ENCODE assay signal across 22 cellular contexts in genomic region chr22:45069925-45070324, GRCh38.
DNase-seq lines count a peak whose midpoint lies in the region; ATAC-seq lines count a peak whose summit lies in the region.
"Had no signal": no experiment of that assay in that cellular context is flagged by ENCODE, and none has a peak within 500 bp of the region (broad histone marks: within the 10 kb centered on the region; RNA-seq: fewer than 3 reads in every experiment).

No MANE protein-coding gene starts in this region.

- no peak for DNase-seq in activated naive CD8-positive, alpha-beta T cell treated with anti-CD3 and anti-CD28 coated beads for 36 hours
- DNase-seq in activated CD8-positive, alpha-beta T cell treated with anti-CD3 and anti-CD28 coated beads, Interleukin-2, amount 10 ng/mL, durations not matched to agents 7 days and 5 days: no peak
- peak; percentile 45 for DNase-seq in epithelial cell of prostate (ENCODE audit: low read depth, low spot score)
- DNase-seq in stimulated activated effector memory CD8-positive, alpha-beta T cell treated with anti-CD3 and anti-CD28 coated beads, Interleukin-12 subunit alpha, Interleukin-12 subunit beta, amount 100 ng/mL, for 72 hours (ENCODE audit: low spot score in 2 of 2): no peak
- DNase-seq in central memory CD4-positive, alpha-beta T cell: no peak
- DNase-seq in NCI-H2171 (lab: John Stamatoyannopoulos, UW): no peak
- DNase-seq: activated CD4-positive, CD25-positive, alpha-beta regulatory T cell treated with anti-CD3 and anti-CD28 coated beads, Interleukin-2, amount 50 U/mL, for 72 hours; activated gamma-delta T cell; AML-193; DMS79 treated with DMSO at 0.1 percent for 48 hours; effector memory CD8-positive, alpha-beta T cell; glutamatergic neuron; midbrain; NCI-H1417; stomach; T1000 had no signal

- no peaks in the 10 kb centered on the region for H3K36me3 Mint-ChIP-seq in activated naive CD8-positive, alpha-beta T cell
- H3K36me3 Mint-ChIP-seq in activated naive CD8-positive, alpha-beta T cell treated with anti-CD3 and anti-CD28 coated beads for 36 hours: no peaks in the 10 kb centered on the region
- H3K36me3 Mint-ChIP-seq in activated CD8-positive, alpha-beta T cell treated with anti-CD3 and anti-CD28 coated beads, Interleukin-2, amount 10 ng/mL, durations not matched to agents 7 days and 5 days (ENCODE audit: low read depth): no peaks in the 10 kb centered on the region
- H3K36me3 Mint-ChIP-seq in stimulated activated effector memory CD8-positive, alpha-beta T cell treated with anti-CD3 and anti-CD28 coated beads, Interleukin-12 subunit alpha, Interleukin-12 subunit beta, amount 100 ng/mL, for 72 hours: no peaks in the 10 kb centered on the region
- H3K36me3 Mint-ChIP-seq: type B pancreatic cell had no signal

- peak overlapping the region; percentile 46 for H3K27ac Mint-ChIP-seq in activated naive CD8-positive, alpha-beta T cell
- no peak overlapping the region for H3K27ac Mint-ChIP-seq in activated naive CD8-positive, alpha-beta T cell treated with anti-CD3 and anti-CD28 coated beads for 36 hours
- H3K27ac Mint-ChIP-seq in activated CD8-positive, alpha-beta T cell treated with anti-CD3 and anti-CD28 coated beads, Interleukin-2, amount 10 ng/mL, durations not matched to agents 7 days and 5 days: no peak overlapping the region
- peak overlapping the region; percentile 32 for H3K27ac Mint-ChIP-seq in stimulated activated effector memory CD8-positive, alpha-beta T cell treated with anti-CD3 and anti-CD28 coated beads, Interleukin-12 subunit alpha, Interleukin-12 subunit beta, amount 100 ng/mL, for 72 hours
- H3K27ac Mint-ChIP-seq: progenitor cell of endocrine pancreas, type B pancreatic cell had no signal

- no peak overlapping the region for H3K27ac ChIP-seq in epithelial cell of prostate
- H3K27ac ChIP-seq: SK-N-MC, stomach had no signal

- CTCF ChIA-PET in activated CD8-positive, alpha-beta T cell treated with anti-CD3 and anti-CD28 coated beads, Interleukin-2, amount 10 ng/mL, durations not matched to agents 7 days and 5 days (lab: Charles Lee): no interaction called here

- peaks cover 6% of the 10 kb centered on the region for H3K4me1 Mint-ChIP-seq in activated naive CD8-positive, alpha-beta T cell (ENCODE audit: low read depth)
- H3K4me1 Mint-ChIP-seq in activated naive CD8-positive, alpha-beta T cell treated with anti-CD3 and anti-CD28 coated beads for 36 hours: peaks cover 13% of the 10 kb centered on the region
- H3K4me1 Mint-ChIP-seq in activated CD8-positive, alpha-beta T cell treated with anti-CD3 and anti-CD28 coated beads, Interleukin-2, amount 10 ng/mL, durations not matched to agents 7 days and 5 days (ENCODE audit: low read depth): peaks cover 1% of the 10 kb centered on the region
- peaks cover 10% of the 10 kb centered on the region for H3K4me1 Mint-ChIP-seq in stimulated activated effector memory CD8-positive, alpha-beta T cell treated with anti-CD3 and anti-CD28 coated beads, Interleukin-12 subunit alpha, Interleukin-12 subunit beta, amount 100 ng/mL, for 72 hours

- H3K27me3 Mint-ChIP-seq in activated naive CD8-positive, alpha-beta T cell: peaks cover 10% of the 10 kb centered on the region
- H3K27me3 Mint-ChIP-seq in activated naive CD8-positive, alpha-beta T cell treated with anti-CD3 and anti-CD28 coated beads for 36 hours: peaks cover 27% of the 10 kb centered on the region
- H3K27me3 Mint-ChIP-seq in activated CD8-positive, alpha-beta T cell treated with anti-CD3 and anti-CD28 coated beads, Interleukin-2, amount 10 ng/mL, durations not matched to agents 7 days and 5 days (ENCODE audit: low read depth): peaks cover 14% of the 10 kb centered on the region

- H3K4me3 Mint-ChIP-seq in activated naive CD8-positive, alpha-beta T cell: no peak overlapping the region
- H3K4me3 Mint-ChIP-seq in activated naive CD8-positive, alpha-beta T cell treated with anti-CD3 and anti-CD28 coated beads for 36 hours: no peak overlapping the region
- no peak overlapping the region for H3K4me3 Mint-ChIP-seq in activated CD8-positive, alpha-beta T cell treated with anti-CD3 and anti-CD28 coated beads, Interleukin-2, amount 10 ng/mL, durations not matched to agents 7 days and 5 days
- H3K4me3 Mint-ChIP-seq in stimulated activated effector memory CD8-positive, alpha-beta T cell treated with anti-CD3 and anti-CD28 coated beads, Interleukin-12 subunit alpha, Interleukin-12 subunit beta, amount 100 ng/mL, for 72 hours: no peak overlapping the region
- H3K4me3 Mint-ChIP-seq: effector memory CD8-positive, alpha-beta T cell; type B pancreatic cell had no signal

- POLR2A ChIA-PET in activated CD8-positive, alpha-beta T cell treated with anti-CD3 and anti-CD28 coated beads, Interleukin-2, amount 10 ng/mL, durations not matched to agents 7 days and 5 days (lab: Charles Lee): no interaction called here

- H3K9me3 Mint-ChIP-seq in activated naive CD8-positive, alpha-beta T cell (ENCODE audit: low read depth): peaks cover 7% of the 10 kb centered on the region
- peaks cover 10% of the 10 kb centered on the region for H3K9me3 Mint-ChIP-seq in activated naive CD8-positive, alpha-beta T cell treated with anti-CD3 and anti-CD28 coated beads for 36 hours
- no peaks in the 10 kb centered on the region for H3K9me3 Mint-ChIP-seq in activated CD8-positive, alpha-beta T cell treated with anti-CD3 and anti-CD28 coated beads, Interleukin-2, amount 10 ng/mL, durations not matched to agents 7 days and 5 days (ENCODE audit: insufficient read depth)
- H3K9me3 Mint-ChIP-seq in stimulated activated effector memory CD8-positive, alpha-beta T cell treated with anti-CD3 and anti-CD28 coated beads, Interleukin-12 subunit alpha, Interleukin-12 subunit beta, amount 100 ng/mL, for 72 hours: no peaks in the 10 kb centered on the region
- H3K9me3 Mint-ChIP-seq: effector memory CD8-positive, alpha-beta T cell had no signal

- ATAC-seq in activated CD8-positive, alpha-beta T cell treated with anti-CD3 and anti-CD28 coated beads, Interleukin-2, amount 10 ng/mL, durations not matched to agents 7 days and 5 days: peak; percentile 30
- ATAC-seq in stimulated activated effector memory CD8-positive, alpha-beta T cell treated with anti-CD3 and anti-CD28 coated beads, Interleukin-12 subunit alpha, Interleukin-12 subunit beta, amount 100 ng/mL, for 72 hours: peak; percentile 82
- ATAC-seq in HG03025 (IDR thresholded peaks at IDR 0.05; ENCODE audit: low FRiP score, unreplicated experiment): no peak
- ATAC-seq: effector memory CD8-positive, alpha-beta T cell; left lobe of liver had no signal

Comparison
In these comparisons a context has a peak if more than half of its experiments do, and no peak if none do; other contexts are left out.
1. H3K27ac Mint-ChIP-seq: peak in activated naive CD8-positive, alpha-beta T cell (single experiment) and stimulated activated effector memory CD8-positive, alpha-beta T cell treated with anti-CD3 and anti-CD28 coated beads, Interleukin-12 subunit alpha, Interleukin-12 subunit beta, amount 100 ng/mL, for 72 hours (single experiment); none in activated naive CD8-positive, alpha-beta T cell treated with anti-CD3 and anti-CD28 coated beads for 36 hours (single experiment) and activated CD8-positive, alpha-beta T cell treated with anti-CD3 and anti-CD28 coated beads, Interleukin-2, amount 10 ng/mL, durations not matched to agents 7 days and 5 days (single experiment).